Comparison of ENCODE assay signal across 1 cellular context in the genomic region with DNA sequence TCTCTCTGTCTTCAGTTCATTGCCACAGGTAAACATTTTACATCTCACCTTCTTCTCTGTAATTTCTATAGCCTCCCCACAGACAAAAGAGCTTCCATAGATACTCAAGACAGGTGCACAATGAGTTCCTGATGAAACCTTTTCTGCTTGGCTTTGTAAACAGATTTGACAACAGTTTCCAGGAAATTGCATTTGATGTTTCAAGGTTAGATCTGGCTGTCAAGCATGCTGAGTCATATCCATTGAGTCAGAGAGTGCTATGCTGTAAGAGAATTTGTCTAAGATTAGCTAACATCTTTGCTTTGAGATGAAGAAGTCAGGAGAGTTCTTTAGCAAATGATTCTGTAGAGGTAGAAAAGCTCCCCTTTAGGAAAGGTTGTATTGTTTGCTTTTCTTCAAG.
TF ChIP-seq lines count a peak whose summit lies in the region.

No MANE protein-coding gene starts in this region.

TF ChIP-seq in HepG2, 621 proteins besides CTCF, POLR2A, EP300 and RAD21 (continued from another document):
- TF ChIP-seq ZMYM3 (CRISPR knock-in tag; IDR thresholded peaks at IDR 0.05) (no peak), SOX5 (CRISPR knock-in tag; IDR thresholded peaks at IDR 0.05; ENCODE audit: borderline replicate concordance) (peak; percentile 56; the same call in 1 of the 2 replicates), SCMH1 (CRISPR knock-in tag; IDR thresholded peaks at IDR 0.05; ENCODE audit: borderline replicate concordance) (no peak), STAT6 (CRISPR knock-in tag; IDR thresholded peaks at IDR 0.05; ENCODE audit: borderline replicate concordance) (no peak), BRCA1 (CRISPR knock-in tag; IDR thresholded peaks at IDR 0.05) (no peak), ZNF564 (CRISPR knock-in tag; IDR thresholded peaks at IDR 0.05) (no peak), RERE (CRISPR knock-in tag; IDR thresholded peaks at IDR 0.05; ENCODE audit: low read depth) (no peak), PAWR (CRISPR knock-in tag; IDR thresholded peaks at IDR 0.05; ENCODE audit: borderline replicate concordance) (no peak), ZNF609 (CRISPR knock-in tag; IDR thresholded peaks at IDR 0.05; ENCODE audit: borderline replicate concordance) (no peak), NFKB2 (CRISPR knock-in tag; IDR thresholded peaks at IDR 0.05; ENCODE audit: borderline replicate concordance) (no peak), ZBED4 (CRISPR knock-in tag; IDR thresholded peaks at IDR 0.05; ENCODE audit: borderline replicate concordance) (no peak), ATAD3A (CRISPR knock-in tag; IDR thresholded peaks at IDR 0.05) (no peak)
